Comparison of ENCODE assay signal across 2 cellular contexts in genomic region chr5:96112703-96113102, GRCh38.
TF ChIP-seq lines count a peak whose summit lies in the region.

No MANE protein-coding gene starts in this region.

TF ChIP-seq in SK-N-SH, 30 proteins besides CTCF, POLR2A, EP300 and RAD21:
- TF ChIP-seq REST (IDR thresholded peaks at IDR 0.05; ENCODE audit: low read depth, low read length), result peak; percentile 73; the same call in 1 of the 2 replicates
- TF ChIP-seq, protein P1, sequence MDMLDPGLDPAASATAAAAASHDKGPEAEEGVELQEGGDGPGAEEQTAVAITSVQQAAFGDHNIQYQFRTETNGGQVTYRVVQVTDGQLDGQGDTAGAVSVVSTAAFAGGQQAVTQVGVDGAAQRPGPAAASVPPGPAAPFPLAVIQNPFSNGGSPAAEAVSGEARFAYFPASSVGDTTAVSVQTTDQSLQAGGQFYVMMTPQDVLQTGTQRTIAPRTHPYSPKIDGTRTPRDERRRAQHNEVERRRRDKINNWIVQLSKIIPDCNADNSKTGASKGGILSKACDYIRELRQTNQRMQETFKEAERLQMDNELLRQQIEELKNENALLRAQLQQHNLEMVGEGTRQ (IDR thresholded peaks at IDR 0.05; ENCODE audit: borderline replicate concordance, low read depth, low read length), result no peak
TF ChIP-seq in SK-N-SH: peak in this region for 1.

TF ChIP-seq in SK-N-SH treated with all-trans-retinoic acid at 6 μM for 48 hours, 23 proteins besides CTCF, POLR2A, EP300 and RAD21 (continued from another document):
- TF ChIP-seq CREB5 (CRISPR knock-in tag; IDR thresholded peaks at IDR 0.05; ENCODE audit: low read depth) (no peak), CSRNP3 (CRISPR knock-in tag; IDR thresholded peaks at IDR 0.05) (no peak), ZNF70 (CRISPR knock-in tag; IDR thresholded peaks at IDR 0.05) (no peak), OSR1 (CRISPR knock-in tag; IDR thresholded peaks at IDR 0.05) (no peak), ARNTL (CRISPR knock-in tag; IDR thresholded peaks at IDR 0.05; ENCODE audit: borderline replicate concordance, low read depth) (no peak), PPARA (CRISPR knock-in tag; IDR thresholded peaks at IDR 0.05; ENCODE audit: borderline replicate concordance) (no peak), TCF4 (CRISPR knock-in tag; IDR thresholded peaks at IDR 0.05; ENCODE audit: borderline replicate concordance) (no peak)
